In genomic region chr6:37103169-37104039, GRCh38 we compare ENCODE assay signal across 8 cellular contexts.
DNase-seq lines count a peak whose midpoint lies in the region; ATAC-seq and TF ChIP-seq lines count a peak whose summit lies in the region.

No MANE protein-coding gene starts in this region.

- H3K9me3 ChIP-seq in MG63 (no peaks in the 10 kb centered on the region), SK-N-MC (ENCODE audit: low read depth, low read length) (no peaks in the 10 kb centered on the region)

- H3K4me3 ChIP-seq in MG63 (peak overlapping the region; percentile 34), SK-N-MC (peak overlapping the region; percentile 74), choroid plexus epithelial cell (ENCODE audit: low read depth, low read length) (peak overlapping the region; percentile 47)

- ATAC-seq in left lobe of liver: peak; percentile 84
- no peak for ATAC-seq in stimulated activated naive CD8-positive, alpha-beta T cell treated with anti-CD3 and anti-CD28 coated beads, Interleukin-15, Interleukin-2, amounts not matched to agents 100 U/mL and 50 U/mL, for 24 hours

- TF ChIP-seq CTCF in choroid plexus epithelial cell (conservative IDR thresholded peaks at IDR 0.05; ENCODE audit: low read depth, low read length): no peak

- peak overlapping the region; percentile 89 for H3K27ac ChIP-seq in SK-N-MC

- peak overlapping the region; percentile 22 for H3K9ac ChIP-seq in SK-N-MC (ENCODE audit: insufficient read length)

- H3K27me3 ChIP-seq in MG63: no peaks in the 10 kb centered on the region

- H3K36me3 ChIP-seq in MG63 (no peaks in the 10 kb centered on the region), SK-N-MC (ENCODE audit: insufficient read depth, low read length) (no peaks in the 10 kb centered on the region)

- DNase-seq in DMS53 treated with DMSO at 0.1 percent for 48 hours (lab: John Stamatoyannopoulos, UW; ENCODE audit: unreplicated experiment): peak; percentile 76
- DNase-seq in MG63: peak; percentile 23
- DNase-seq in SK-N-MC (ENCODE audit: low read depth, low spot score): no peak
- DNase-seq in choroid plexus epithelial cell (ENCODE audit: low read depth): peak; percentile 38
- DNase-seq in left lobe of liver (ENCODE audit: low spot score): peak; percentile 96
- DNase-seq in stimulated activated naive CD8-positive, alpha-beta T cell treated with anti-CD3 and anti-CD28 coated beads, Interleukin-15, Interleukin-2, amounts not matched to agents 100 U/mL and 50 U/mL, for 24 hours: peak; percentile 29
- DNase-seq in Kasumi-1 (lab: John Stamatoyannopoulos, UW): no peak
- no peak for DNase-seq in GM19238 (ENCODE audit: insufficient read length, low spot score)

Comparison
In these comparisons a context has a peak if more than half of its experiments do, and no peak if none do; other contexts are left out.
1. DNase-seq: peak in DMS53 treated with DMSO at 0.1 percent for 48 hours (single experiment), MG63 (single experiment), choroid plexus epithelial cell (single experiment), left lobe of liver (single experiment) and stimulated activated naive CD8-positive, alpha-beta T cell treated with anti-CD3 and anti-CD28 coated beads, Interleukin-15, Interleukin-2, amounts not matched to agents 100 U/mL and 50 U/mL, for 24 hours (single experiment); none in SK-N-MC (single experiment), Kasumi-1 (0 of 2) and GM19238 (single experiment).
2. Peak in every context shown above with its lines, with median percentiles within 50 percentile points of each other: H3K4me3 ChIP-seq.